Comparison of ENCODE assay signal across 11 cellular contexts in genomic region chr1:167517535-167518330, GRCh38.
DNase-seq lines count a peak whose midpoint lies in the region; ATAC-seq lines count a peak whose summit lies in the region.
"Had no signal": no experiment of that assay in that cellular context is flagged by ENCODE, and none has a peak within 500 bp of the region (broad histone marks: within the 10 kb centered on the region; RNA-seq: fewer than 3 reads in every experiment).

No MANE protein-coding gene starts in this region.

- H3K9me3 Mint-ChIP-seq in activated naive CD8-positive, alpha-beta T cell treated with anti-CD3 and anti-CD28 coated beads, Interleukin-2, amount 50 U/mL, for 24 hours = no peaks in the 10 kb centered on the region

- peak overlapping the region; percentile 98 for H3K4me3 Mint-ChIP-seq in activated naive CD8-positive, alpha-beta T cell treated with anti-CD3 and anti-CD28 coated beads, Interleukin-2, amount 50 U/mL, for 24 hours

- no peaks in the 10 kb centered on the region for H3K27me3 Mint-ChIP-seq in activated naive CD8-positive, alpha-beta T cell treated with anti-CD3 and anti-CD28 coated beads, Interleukin-2, amount 50 U/mL, for 24 hours

- DNase-seq in D341Med (ENCODE audit: low spot score) = peak; percentile 31
- DNase-seq in activated CD4-positive, CD25-positive, alpha-beta regulatory T cell treated with anti-CD3 and anti-CD28 coated beads, Interleukin-2, amount 50 U/mL, for 72 hours = peak; percentile 85
- peak; percentile 93 for DNase-seq in activated naive CD8-positive, alpha-beta T cell treated with anti-CD3 and anti-CD28 coated beads, Interleukin-2, amount 50 U/mL, for 24 hours
- DNase-seq in stimulated activated CD4-positive, alpha-beta T cell treated with anti-CD3 and anti-CD28 coated beads, Interleukin-2, amount 100 ng/mL, for 4 hours (ENCODE audit: low read depth) = peak; percentile 86
- DNase-seq in medulla oblongata (ENCODE audit: extremely low spot score) = no peak
- no peak for DNase-seq in NCI-H2029 treated with DMSO at 0.1 percent for 48 hours (lab: John Stamatoyannopoulos, UW)
- DNase-seq: Caco-2, pancreas had no signal

- ATAC-seq in activated naive CD8-positive, alpha-beta T cell treated with anti-CD3 and anti-CD28 coated beads, Interleukin-2, amount 50 U/mL, for 24 hours = peak; percentile 97
- no peak for ATAC-seq in HG03159 (IDR thresholded peaks at IDR 0.05; ENCODE audit: unreplicated experiment)
- ATAC-seq in HG03378 (IDR thresholded peaks at IDR 0.05; ENCODE audit: unreplicated experiment) = no peak
- ATAC-seq: HCT116 had no signal

- H3K27ac Mint-ChIP-seq in activated naive CD8-positive, alpha-beta T cell treated with anti-CD3 and anti-CD28 coated beads, Interleukin-2, amount 50 U/mL, for 24 hours = peak overlapping the region; percentile 100

- H3K4me1 Mint-ChIP-seq in activated naive CD8-positive, alpha-beta T cell treated with anti-CD3 and anti-CD28 coated beads, Interleukin-2, amount 50 U/mL, for 24 hours = peaks cover 34% of the 10 kb centered on the region

- H3K36me3 Mint-ChIP-seq in activated naive CD8-positive, alpha-beta T cell treated with anti-CD3 and anti-CD28 coated beads, Interleukin-2, amount 50 U/mL, for 24 hours (ENCODE audit: low read depth) = peaks cover 41% of the 10 kb centered on the region

Comparison
In these comparisons a context has a peak if more than half of its experiments do, and no peak if none do; other contexts are left out.
1. DNase-seq: peak in D341Med (single experiment), activated CD4-positive, CD25-positive, alpha-beta regulatory T cell treated with anti-CD3 and anti-CD28 coated beads, Interleukin-2, amount 50 U/mL, for 72 hours (single experiment), activated naive CD8-positive, alpha-beta T cell treated with anti-CD3 and anti-CD28 coated beads, Interleukin-2, amount 50 U/mL, for 24 hours (single experiment) and stimulated activated CD4-positive, alpha-beta T cell treated with anti-CD3 and anti-CD28 coated beads, Interleukin-2, amount 100 ng/mL, for 4 hours (single experiment); none in medulla oblongata (single experiment) and NCI-H2029 treated with DMSO at 0.1 percent for 48 hours (single experiment).